ENCODE assay signal across 1 cellular context in the genomic region with DNA sequence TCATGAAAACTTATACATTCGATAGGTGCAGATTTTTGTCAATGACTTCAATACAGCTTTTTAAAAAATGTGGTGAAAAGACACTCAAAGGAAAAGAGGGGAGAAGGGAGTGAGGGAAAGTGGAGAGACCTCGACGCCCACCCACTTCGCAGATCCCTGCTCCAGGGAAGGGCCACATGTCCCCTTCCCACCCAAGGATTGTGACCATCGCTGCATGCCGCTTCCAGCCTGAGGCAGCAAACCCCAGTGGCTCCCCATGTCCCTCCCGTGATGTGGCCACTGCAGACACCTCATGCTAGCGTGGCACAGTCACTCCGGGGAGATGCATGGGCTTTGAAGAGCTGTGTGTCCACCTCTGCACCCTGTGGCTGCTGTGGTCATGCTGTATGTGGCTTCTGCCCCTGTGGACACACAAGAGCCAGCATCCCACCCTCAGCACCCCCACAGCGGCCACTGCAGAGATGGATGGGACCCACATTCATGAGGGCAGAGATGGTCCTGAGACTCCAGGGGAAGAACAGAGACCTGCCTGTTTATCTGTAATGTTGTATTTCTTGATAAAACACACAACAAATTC.
TF ChIP-seq lines count a peak whose summit lies in the region.

No MANE protein-coding gene starts in this region.

TF ChIP-seq in IMR-90, 13 proteins besides CTCF, POLR2A, EP300 and RAD21 (continued from another document):
- TF ChIP-seq CHD1 (IDR thresholded peaks at IDR 0.05; ENCODE audit: low read depth, low read length) (no peak), FOS (IDR thresholded peaks at IDR 0.05; ENCODE audit: low read depth, low read length) (no peak), NFE2L2 (IDR thresholded peaks at IDR 0.05; ENCODE audit: low read depth, low read length) (no peak), BHLHE40 (IDR thresholded peaks at IDR 0.05; ENCODE audit: low read depth, low read length) (no peak)
- TF ChIP-seq, protein P1, sequence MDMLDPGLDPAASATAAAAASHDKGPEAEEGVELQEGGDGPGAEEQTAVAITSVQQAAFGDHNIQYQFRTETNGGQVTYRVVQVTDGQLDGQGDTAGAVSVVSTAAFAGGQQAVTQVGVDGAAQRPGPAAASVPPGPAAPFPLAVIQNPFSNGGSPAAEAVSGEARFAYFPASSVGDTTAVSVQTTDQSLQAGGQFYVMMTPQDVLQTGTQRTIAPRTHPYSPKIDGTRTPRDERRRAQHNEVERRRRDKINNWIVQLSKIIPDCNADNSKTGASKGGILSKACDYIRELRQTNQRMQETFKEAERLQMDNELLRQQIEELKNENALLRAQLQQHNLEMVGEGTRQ (IDR thresholded peaks at IDR 0.05; ENCODE audit: low read depth, low read length): no peak
- TF ChIP-seq, protein P2, sequence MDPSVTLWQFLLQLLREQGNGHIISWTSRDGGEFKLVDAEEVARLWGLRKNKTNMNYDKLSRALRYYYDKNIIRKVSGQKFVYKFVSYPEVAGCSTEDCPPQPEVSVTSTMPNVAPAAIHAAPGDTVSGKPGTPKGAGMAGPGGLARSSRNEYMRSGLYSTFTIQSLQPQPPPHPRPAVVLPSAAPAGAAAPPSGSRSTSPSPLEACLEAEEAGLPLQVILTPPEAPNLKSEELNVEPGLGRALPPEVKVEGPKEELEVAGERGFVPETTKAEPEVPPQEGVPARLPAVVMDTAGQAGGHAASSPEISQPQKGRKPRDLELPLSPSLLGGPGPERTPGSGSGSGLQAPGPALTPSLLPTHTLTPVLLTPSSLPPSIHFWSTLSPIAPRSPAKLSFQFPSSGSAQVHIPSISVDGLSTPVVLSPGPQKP (IDR thresholded peaks at IDR 0.05; ENCODE audit: borderline replicate concordance, low read depth, low read length): no peak
